ENCODE assay signal across 8 cellular contexts in genomic region chr2:190534310-190535118, GRCh38. TPM values are rescaled to one million over a fixed set of nuclear protein-coding genes. Genes with fewer than 3 reads are reported as not detected.
DNase-seq lines count a peak whose midpoint lies in the region; ATAC-seq and TF ChIP-seq lines count a peak whose summit lies in the region.

Gene NEMP2, minus strand, starts transcription at chr2:190534722. Its CDS starts 67 bp downstream, at chr2:190534655.

- peaks cover 4% of the 10 kb centered on the region for H3K4me1 ChIP-seq in mesenchymal stem cell (ENCODE audit: control insufficient read depth, insufficient read depth, low read depth, low read length)

- H3K27ac ChIP-seq in mesenchymal stem cell (ENCODE audit: low read length, poor library complexity, severe bottlenecking), result peak within 1 kb of the TSS; percentile 41

- peak within 1 kb of the TSS; percentile 83 for H2AFZ ChIP-seq in mesenchymal stem cell (ENCODE audit: low read depth, low read length)

- H3K4me1 Mint-ChIP-seq in effector memory CD8-positive, alpha-beta T cell (ENCODE audit: low read depth in 2 of 2), result peaks cover 25 to 27% of the 10 kb centered on the region in 2 donors

- H3K36me3 ChIP-seq in mesenchymal stem cell (ENCODE audit: control insufficient read depth in 1 of 2, insufficient read depth in 2 of 2, low read depth in 1 of 2, low read length in 2 of 2), result no peaks in the 10 kb centered on the region

- H3K4ac ChIP-seq in mesenchymal stem cell (ENCODE audit: low read depth in 1 of 2, low read length in 2 of 2), result peak within 1 kb of the TSS; percentile 95

- peak within 1 kb of the TSS; percentile 81 to 100 for H3K18ac ChIP-seq in mesenchymal stem cell (ENCODE audit: low read depth in 1 of 2, low read length in 2 of 2)

- peaks cover 2% of the 10 kb centered on the region for H3K79me1 ChIP-seq in mesenchymal stem cell (replicated peaks; ENCODE audit: low read length, poor library complexity, severe bottlenecking)

- peak within 1 kb of the TSS in 1 of 2 experiments; percentile 96 for H2BK12ac ChIP-seq in mesenchymal stem cell (ENCODE audit: low read length in 2 of 2)

- peak within 1 kb of the TSS; percentile 69 for H2BK5ac ChIP-seq in mesenchymal stem cell (ENCODE audit: low read depth, low read length, poor library complexity, severe bottlenecking)

- H2BK15ac ChIP-seq in mesenchymal stem cell (ENCODE audit: low read depth, poor library complexity, severe bottlenecking), result peak within 1 kb of the TSS; percentile 90

- H3K9ac ChIP-seq in mesenchymal stem cell (ENCODE audit: low read length), result peak within 1 kb of the TSS; percentile 95

- H3K4me2 ChIP-seq in mesenchymal stem cell (ENCODE audit: low read length, poor library complexity, severe bottlenecking), result peak within 1 kb of the TSS; percentile 67

- no peak within 1 kb of the TSS for H2AK5ac ChIP-seq in mesenchymal stem cell (ENCODE audit: low read length, severe bottlenecking)

- peak within 1 kb of the TSS; percentile 89 to 95 for H3K4me3 Mint-ChIP-seq in effector memory CD8-positive, alpha-beta T cell

- no peaks in the 10 kb centered on the region for H3K27me3 ChIP-seq in mesenchymal stem cell (ENCODE audit: control insufficient read depth in 1 of 2, insufficient read depth in 1 of 2, low read length in 2 of 2)

- DNase-seq in C1 segment of cervical spinal cord (lab: John Stamatoyannopoulos, UW), result peak in 13 of 14 donors; percentile 30 to 90 (median 73)
- DNase-seq in NCI-H82 (lab: John Stamatoyannopoulos, UW), result peak; percentile 91
- peak; percentile 95 for DNase-seq in activated CD8-positive, alpha-beta memory T cell treated with anti-CD3 and anti-CD28 coated beads for 24 hours
- DNase-seq in effector memory CD8-positive, alpha-beta T cell, result peak; percentile 72 to 83 (median 75)
- peak; percentile 55 for DNase-seq in mesenchymal stem cell
- DNase-seq in stimulated activated CD8-positive, alpha-beta memory T cell treated with anti-CD3 and anti-CD28 coated beads, Interleukin-15, amount 100 ng/mL, for 24 hours (ENCODE audit: low read depth), result peak; percentile 66

- ATAC-seq in HG03432 (IDR thresholded peaks at IDR 0.05; ENCODE audit: unreplicated experiment), result peak; percentile 78
- ATAC-seq in effector memory CD8-positive, alpha-beta T cell (replicated peaks), result peak; percentile 77

- H4K91ac ChIP-seq in mesenchymal stem cell (ENCODE audit: low read length), result peak within 1 kb of the TSS; percentile 97

- H3K4me3 ChIP-seq in mesenchymal stem cell (ENCODE audit: insufficient read depth in 1 of 2, low read depth in 1 of 2, low read length in 2 of 2), result peak within 1 kb of the TSS; percentile 86 to 87

- WGBS in mesenchymal stem cell, result under 1% methylated on average over 81 of the region's 92 CpGs

- peak within 1 kb of the TSS in 1 of 2 experiments; percentile 68 for H3K14ac ChIP-seq in mesenchymal stem cell (ENCODE audit: low read length in 2 of 2)

- peak within 1 kb of the TSS; percentile 39 for H2BK120ac ChIP-seq in mesenchymal stem cell (ENCODE audit: low read depth, low read length)

- peaks cover under 1 to 6% of the 10 kb centered on the region in 2 donors for H3K9me3 Mint-ChIP-seq in effector memory CD8-positive, alpha-beta T cell

- peak within 1 kb of the TSS; percentile 99 for H3K27ac Mint-ChIP-seq in effector memory CD8-positive, alpha-beta T cell

- peaks cover 12% of the 10 kb centered on the region for H3K36me3 Mint-ChIP-seq in effector memory CD8-positive, alpha-beta T cell (ENCODE audit: insufficient read depth)

- H3K23ac ChIP-seq in mesenchymal stem cell (ENCODE audit: low read length in 2 of 2), result peak within 1 kb of the TSS in 1 of 2 experiments; percentile 42

- TF ChIP-seq POLR2A in GM19193 (IDR thresholded peaks at IDR 0.05; ENCODE audit: extremely low read depth, insufficient read depth, insufficient read length), result peak; percentile 97

- H4K8ac ChIP-seq in mesenchymal stem cell (ENCODE audit: low read length), result peak within 1 kb of the TSS; percentile 98

- H3K9me3 ChIP-seq in mesenchymal stem cell (ENCODE audit: control insufficient read depth, low read length), result peaks cover 12% of the 10 kb centered on the region

- H3K27me3 Mint-ChIP-seq in effector memory CD8-positive, alpha-beta T cell, result no peaks in the 10 kb centered on the region

RNA-seq across cellular contexts. Expression of gene NEMP2, which starts in this region (rescaled TPM):
- 1.2 TPM for polyA plus RNA-seq in mesenchymal stem cell (2013, experiment 1 of 2)
- polyA plus RNA-seq in mesenchymal stem cell (2013, experiment 2 of 2), result 1.1 TPM

Comparison
In these comparisons a context has a peak if more than half of its experiments do, and no peak if none do; other contexts are left out.
1. Peak in every context shown above with its lines: DNase-seq, ATAC-seq, H3K4me3 ChIP-seq and H3K27ac ChIP-seq.